10 cellular contexts compared by ENCODE assay signal in genomic region chr17:63573634-63574033, GRCh38. TPM values are rescaled to one million over a fixed set of nuclear protein-coding genes. Genes with fewer than 3 reads are reported as not detected.
DNase-seq lines count a peak whose midpoint lies in the region; ATAC-seq and TF ChIP-seq lines count a peak whose summit lies in the region.
"Had no signal": no experiment of that assay in that cellular context is flagged by ENCODE, and none has a peak within 500 bp of the region (broad histone marks: within the 10 kb centered on the region; RNA-seq: fewer than 3 reads in every experiment).

No MANE protein-coding gene starts in this region.

- no peak overlapping the region for H3K4me3 ChIP-seq in A673 (ENCODE audit: low read depth, low read length, poor library complexity, severe bottlenecking)
- H3K4me3 ChIP-seq in WI38 (ENCODE audit: low read depth, low read length): no peak overlapping the region

- H3K27me3 ChIP-seq in A673 (replicated peaks; ENCODE audit: insufficient read depth, low read depth, low read length, poor library complexity): no peaks in the 10 kb centered on the region

- DNase-seq in A673 (ENCODE audit: low spot score) (no peak), ELF-1 (ENCODE audit: low read depth, low spot score) (peak; percentile 18), iPS-NIHi11 (ENCODE audit: low spot score) (peak; percentile 42), medulla oblongata (ENCODE audit: extremely low spot score) (no peak)
- DNase-seq: activated naive CD4-positive, alpha-beta T cell treated with anti-CD3 and anti-CD28 coated beads for 36 hours had no signal

- CTCF ChIA-PET in A673 (lab: Charles Lee): interaction anchor here (2.5 kb wide), 1 partner anchor 148 kb away, joined by 10 read pairs; no protein-coding TSS in a partner anchor

- peaks cover 3% of the 10 kb centered on the region for H3K4me1 ChIP-seq in A673 (ENCODE audit: insufficient read depth, low read length, poor library complexity, severe bottlenecking)

- intact Hi-C loops in A673 (cut with micrococcal nuclease; ENCODE audit: unreplicated experiment): no loop called here

- POLR2A ChIA-PET in A673 (lab: Charles Lee; ENCODE audit: low non-redundant PET): no interaction called here

- BruUV-seq in A673 (replicated peaks; lab: Mats Ljungman, UMichigan): no TSS peak

- H3K9me3 ChIP-seq in A673 (ENCODE audit: low read depth, low read length, poor library complexity, severe bottlenecking): no peaks in the 10 kb centered on the region

- TF ChIP-seq CTCF in A673 (conservative IDR thresholded peaks at IDR 0.05; ENCODE audit: low read depth, low read length) (peak; percentile 37), WI38 (IDR thresholded peaks at IDR 0.05; ENCODE audit: low read depth, low read length) (0 out of 2 replicates have a peak, but pooled peaks have one; percentile 14)

- ATAC-seq in GM19397 (IDR thresholded peaks at IDR 0.05; ENCODE audit: unreplicated experiment) (no peak), GM21526 (IDR thresholded peaks at IDR 0.05; ENCODE audit: low FRiP score, unreplicated experiment) (no peak), HG02642 (IDR thresholded peaks at IDR 0.05; ENCODE audit: poor library complexity, unreplicated experiment) (no peak)

- H3K36me3 ChIP-seq in A673 (ENCODE audit: insufficient read depth, low read length, poor library complexity, severe bottlenecking): no peaks in the 10 kb centered on the region

- no peak overlapping the region for H3K27ac ChIP-seq in A673 (ENCODE audit: low read depth, low read length, poor library complexity, severe bottlenecking)

RNA-seq across cellular contexts. Expression of gene DCAF7, which starts 23.4 kb away (rescaled TPM):
- 116 and 138 TPM in 2 replicates for total RNA-seq in A673 (2021)

RNA-seq across cellular contexts. Expression of gene TACO1, which starts 27.1 kb away (rescaled TPM):
- total RNA-seq in A673 (2021): 38.7 and 39.0 TPM in 2 replicates

RNA-seq across cellular contexts. Expression of gene MAP3K3, which starts 48.6 kb away (rescaled TPM):
- total RNA-seq in A673 (2021): 25.9 and 27.8 TPM in 2 replicates

RNA-seq across cellular contexts. Expression of gene KCNH6, which starts 50.5 kb away (rescaled TPM):
- not detected in 2 replicates for total RNA-seq in A673 (2021)
- total RNA-seq: activated naive CD4-positive, alpha-beta T cell treated with anti-CD3 and anti-CD28 coated beads for 36 hours; Daoy had no signal

Comparison
In these comparisons a context has a peak if more than half of its experiments do, and no peak if none do; other contexts are left out.
1. DNase-seq: peak in ELF-1 (single experiment) and iPS-NIHi11 (single experiment); none in A673 (single experiment) and medulla oblongata (single experiment).